Comparison of ENCODE assay signal across 8 cellular contexts in genomic region chr3:53890726-53891499, GRCh38. TPM values are rescaled to one million over a fixed set of nuclear protein-coding genes. Genes with fewer than 3 reads are reported as not detected.
A peak's percentile ranks its signal among the peaks of the same experiment; 100 is the strongest.
DNase-seq lines count a peak whose midpoint lies in the region; ATAC-seq and TF ChIP-seq lines count a peak whose summit lies in the region.

No MANE protein-coding gene starts in this region.

- H3F3A ChIP-seq in GM23248 (ENCODE audit: insufficient read depth): peaks cover 8% of the 10 kb centered on the region; the same call in 1 of the 2 replicates

- no peaks in the 10 kb centered on the region for H4K20me1 ChIP-seq in GM23248 (ENCODE audit: insufficient read depth)

- H3K36me3 ChIP-seq in GM23248 (ENCODE audit: low read depth) (peaks cover 9% of the 10 kb centered on the region; the same call in 1 of the 2 replicates), SK-N-MC (ENCODE audit: insufficient read depth, low read length) (no peaks in the 10 kb centered on the region; the same call in 1 of the 2 replicates)

- DNase-seq in AG04449 (ENCODE audit: low read depth, low spot score) (no peak), GM23248 (peak; percentile 59), SK-N-MC (ENCODE audit: low read depth, low spot score) (no peak), astrocyte of the hippocampus (ENCODE audit: low read depth, low spot score) (peak; percentile 55), inferior parietal cortex (ENCODE audit: extremely low spot score) (peak; percentile 14), UCSD-AML1 (lab: John Stamatoyannopoulos, UW; ENCODE audit: unreplicated experiment) (no peak)
- DNase-seq in stimulated activated CD4-positive, alpha-beta T cell treated with anti-CD3 and anti-CD28 coated beads, Interleukin-15, amount 100 ng/mL, for 24 hours: peak; percentile 60

- peak overlapping the region; percentile 94 for H3K27ac ChIP-seq in GM23248
- H3K27ac ChIP-seq in SK-N-MC: no peak overlapping the region

- peak overlapping the region; percentile 96 for H3K4me2 ChIP-seq in GM23248 (ENCODE audit: unreplicated experiment)

- peaks cover 56% of the 10 kb centered on the region for H3K79me2 ChIP-seq in GM23248 (ENCODE audit: insufficient read depth)

- H3K9me2 ChIP-seq in GM23248 (ENCODE audit: insufficient read depth): no peaks in the 10 kb centered on the region

- in situ Hi-C loops in GM23248 (cut with MboI): loop anchor here (25.0 kb wide), 1 partner anchor 554 kb away; the partner anchor contains the start of gene DCP1A

- no peaks in the 10 kb centered on the region for H3K27me3 ChIP-seq in GM23248 (replicated peaks; ENCODE audit: insufficient read depth)

- 1 to 2% methylated on average over 22 of the region's 22 CpGs for WGBS in GM23248 (ENCODE audit: low coverage in 1 of 2, low lambda C conversion rate in 2 of 2, missing lambda C conversion rate in 2 of 2), 2 experiments

- no peaks in the 10 kb centered on the region for H3K9me3 ChIP-seq in GM23248 (ENCODE audit: low read depth)
- H3K9me3 ChIP-seq in SK-N-MC (ENCODE audit: low read depth, low read length): no peaks in the 10 kb centered on the region

- CTCF ChIA-PET in AG04449 (lab: Yijun Ruan, JAX): interaction anchor here (0.9 to 1.7 kb wide), 4 partner anchors 31 to 181 kb away, joined by 3 to 5 read pairs (median 4); no protein-coding TSS in a partner anchor

- peaks cover 11% of the 10 kb centered on the region for H3K4me1 ChIP-seq in GM23248 (ENCODE audit: insufficient read depth)

- H3K4me3 ChIP-seq in AG04449 (ENCODE audit: low read depth, low read length): peak overlapping the region; percentile 88
- peak overlapping the region; percentile 94 for H3K4me3 ChIP-seq in GM23248
- peak overlapping the region; percentile 85 for H3K4me3 ChIP-seq in SK-N-MC

- H3K9ac ChIP-seq in GM23248 (peak overlapping the region; percentile 97), SK-N-MC (ENCODE audit: insufficient read length) (peak overlapping the region; percentile 83)

- peak overlapping the region; percentile 83 for H2AFZ ChIP-seq in GM23248

- POLR2A ChIA-PET in AG04449 (lab: Yijun Ruan, JAX): no interaction called here

- no peak for ATAC-seq in HG03175 (IDR thresholded peaks at IDR 0.05; ENCODE audit: unreplicated experiment)

- no peak for TF ChIP-seq CTCF in AG04449 (IDR thresholded peaks at IDR 0.05; ENCODE audit: insufficient read depth, low read length, missing control alignments)

RNA-seq across cellular contexts. Expression of gene SELENOK, which starts 0.7 kb away (rescaled TPM):
- 22.4 and 37.5 TPM in 2 replicates for total RNA-seq in GM23248 (2014; rRNA removed; shearing (Covaris generic))
- polyA plus RNA-seq in GM23248 (2016; fragmentation: Nextera tagmentation; extraction: Ambion mirVana): 92.1 and 97.5 TPM in 2 replicates

RNA-seq across cellular contexts. Expression of gene ACTR8, which starts 9.0 kb away (rescaled TPM):
- 33.0 and 41.0 TPM in 2 replicates for total RNA-seq in GM23248 (2014; rRNA removed; shearing (Covaris generic))
- polyA plus RNA-seq in GM23248 (2016; fragmentation: Nextera tagmentation; extraction: Ambion mirVana): 23.0 and 25.3 TPM in 2 replicates

RNA-seq across cellular contexts. Expression of gene IL17RB, which starts 44.5 kb away (rescaled TPM):
- total RNA-seq in GM23248 (2014; rRNA removed; shearing (Covaris generic)): not detected in 2 replicates
- 0.58 and 0.79 TPM in 2 replicates for polyA plus RNA-seq in GM23248 (2016; fragmentation: Nextera tagmentation; extraction: Ambion mirVana)

RNA-seq across cellular contexts. Expression of gene CHDH, which starts 44.7 kb away (rescaled TPM):
- 0.11 and 0.13 TPM in 2 replicates for total RNA-seq in GM23248 (2014; rRNA removed; shearing (Covaris generic))
- 0.13 TPM in 1 of 2 replicates, not detected in the other for polyA plus RNA-seq in GM23248 (2016; fragmentation: Nextera tagmentation; extraction: Ambion mirVana)

Comparison
In these comparisons a context has a peak if more than half of its experiments do, and no peak if none do; other contexts are left out.
1. DNase-seq: peak in GM23248 (single experiment), astrocyte of the hippocampus (single experiment), inferior parietal cortex (single experiment) and stimulated activated CD4-positive, alpha-beta T cell treated with anti-CD3 and anti-CD28 coated beads, Interleukin-15, amount 100 ng/mL, for 24 hours (single experiment); none in AG04449 (single experiment), SK-N-MC (single experiment) and UCSD-AML1 (single experiment).
2. Peak in every context shown above with its lines, with median percentiles within 50 percentile points of each other: H3K4me3 ChIP-seq.